ENCODE assay signal across 1 cellular context in the genomic region with DNA sequence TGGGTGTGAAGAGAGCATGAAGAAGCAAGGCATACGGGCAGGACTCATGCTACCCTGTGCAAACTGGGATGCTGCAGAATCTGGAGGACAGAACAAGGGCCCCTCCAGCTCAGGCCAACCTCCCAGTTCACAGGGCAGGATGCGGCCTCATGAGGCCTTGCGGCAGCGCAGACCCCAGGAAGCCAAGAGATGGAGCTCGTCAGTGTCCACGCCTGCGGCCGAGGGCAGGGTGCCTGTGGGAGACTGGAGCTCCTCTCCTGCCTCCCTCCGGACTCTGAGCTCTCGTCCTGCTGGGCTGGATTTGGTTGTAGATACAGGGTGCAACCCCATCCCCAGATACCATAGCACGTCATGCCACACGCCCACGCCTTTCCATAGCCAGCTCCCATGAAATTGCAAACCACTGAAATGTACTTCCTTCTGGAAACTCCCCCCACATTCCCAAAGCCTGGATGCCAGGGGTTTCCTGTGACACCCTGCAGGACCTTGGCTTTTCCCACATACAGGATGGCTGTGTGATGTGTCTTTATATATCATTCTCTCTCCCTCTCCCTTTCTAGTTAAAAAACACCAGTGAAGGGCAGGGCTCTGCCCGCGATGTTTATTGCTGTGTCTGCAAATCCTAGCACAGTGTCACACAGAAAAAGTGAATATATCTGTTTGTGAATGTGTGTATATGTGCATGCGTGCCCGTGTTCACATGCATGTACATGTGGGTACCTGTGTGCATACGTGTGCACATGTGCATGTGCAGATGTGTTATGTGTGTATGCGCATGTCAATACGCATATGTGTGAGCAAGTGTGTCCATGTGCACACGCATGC.
TF ChIP-seq lines count a peak whose summit lies in the region.

No MANE protein-coding gene starts in this region.

TF ChIP-seq in WTC11, 78 proteins besides CTCF, POLR2A, EP300 and RAD21:
- no peak for TF ChIP-seq ZNF396 (CRISPR knock-in tag; IDR thresholded peaks at IDR 0.05; ENCODE audit: borderline replicate concordance)
- TF ChIP-seq, protein P1, sequence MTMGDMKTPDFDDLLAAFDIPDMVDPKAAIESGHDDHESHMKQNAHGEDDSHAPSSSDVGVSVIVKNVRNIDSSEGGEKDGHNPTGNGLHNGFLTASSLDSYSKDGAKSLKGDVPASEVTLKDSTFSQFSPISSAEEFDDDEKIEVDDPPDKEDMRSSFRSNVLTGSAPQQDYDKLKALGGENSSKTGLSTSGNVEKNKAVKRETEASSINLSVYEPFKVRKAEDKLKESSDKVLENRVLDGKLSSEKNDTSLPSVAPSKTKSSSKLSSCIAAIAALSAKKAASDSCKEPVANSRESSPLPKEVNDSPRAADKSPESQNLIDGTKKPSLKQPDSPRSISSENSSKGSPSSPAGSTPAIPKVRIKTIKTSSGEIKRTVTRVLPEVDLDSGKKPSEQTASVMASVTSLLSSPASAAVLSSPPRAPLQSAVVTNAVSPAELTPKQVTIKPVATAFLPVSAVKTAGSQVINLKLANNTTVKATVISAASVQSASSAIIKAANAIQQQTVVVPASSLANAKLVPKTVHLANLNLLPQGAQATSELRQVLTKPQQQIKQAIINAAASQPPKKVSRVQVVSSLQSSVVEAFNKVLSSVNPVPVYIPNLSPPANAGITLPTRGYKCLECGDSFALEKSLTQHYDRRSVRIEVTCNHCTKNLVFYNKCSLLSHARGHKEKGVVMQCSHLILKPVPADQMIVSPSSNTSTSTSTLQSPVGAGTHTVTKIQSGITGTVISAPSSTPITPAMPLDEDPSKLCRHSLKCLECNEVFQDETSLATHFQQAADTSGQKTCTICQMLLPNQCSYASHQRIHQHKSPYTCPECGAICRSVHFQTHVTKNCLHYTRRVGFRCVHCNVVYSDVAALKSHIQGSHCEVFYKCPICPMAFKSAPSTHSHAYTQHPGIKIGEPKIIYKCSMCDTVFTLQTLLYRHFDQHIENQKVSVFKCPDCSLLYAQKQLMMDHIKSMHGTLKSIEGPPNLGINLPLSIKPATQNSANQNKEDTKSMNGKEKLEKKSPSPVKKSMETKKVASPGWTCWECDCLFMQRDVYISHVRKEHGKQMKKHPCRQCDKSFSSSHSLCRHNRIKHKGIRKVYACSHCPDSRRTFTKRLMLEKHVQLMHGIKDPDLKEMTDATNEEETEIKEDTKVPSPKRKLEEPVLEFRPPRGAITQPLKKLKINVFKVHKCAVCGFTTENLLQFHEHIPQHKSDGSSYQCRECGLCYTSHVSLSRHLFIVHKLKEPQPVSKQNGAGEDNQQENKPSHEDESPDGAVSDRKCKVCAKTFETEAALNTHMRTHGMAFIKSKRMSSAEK (CRISPR knock-in tag; IDR thresholded peaks at IDR 0.05; ENCODE audit: borderline replicate concordance), result no peak
- no peak for TF ChIP-seq CREM (CRISPR knock-in tag; IDR thresholded peaks at IDR 0.05)
- no peak for TF ChIP-seq SP1 (CRISPR knock-in tag; conservative IDR thresholded peaks at IDR 0.05)
- TF ChIP-seq JUN (CRISPR knock-in tag; IDR thresholded peaks at IDR 0.05), result no peak
- TF ChIP-seq TEAD1 (CRISPR knock-in tag; IDR thresholded peaks at IDR 0.05), result no peak
- no peak for TF ChIP-seq NFATC4 (CRISPR knock-in tag; IDR thresholded peaks at IDR 0.05)
